Comparison of ENCODE assay signal across 15 cellular contexts in the genomic region with DNA sequence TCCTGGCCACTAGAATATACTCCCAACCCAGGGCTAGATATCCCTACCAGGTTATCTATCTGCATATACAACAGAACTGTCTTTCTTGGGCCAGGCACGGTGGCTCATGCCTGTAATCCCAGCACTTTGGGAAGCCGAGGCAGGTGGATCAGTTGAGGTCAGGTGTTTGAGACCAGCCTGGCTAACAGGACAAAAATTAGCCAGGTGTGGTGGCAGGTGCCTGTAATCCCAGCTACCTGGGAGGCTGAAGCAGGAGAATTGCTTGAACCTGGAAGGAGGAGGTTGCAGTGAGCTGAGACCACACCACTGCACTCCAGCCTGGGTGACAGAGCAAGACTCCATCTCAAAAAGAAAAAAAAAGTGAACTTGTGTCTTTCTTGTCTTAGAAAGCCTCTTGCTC. TPM values are rescaled to one million over a fixed set of nuclear protein-coding genes. Genes with fewer than 3 reads are reported as not detected.
"Had no signal": no experiment of that assay in that cellular context is flagged by ENCODE, and none has a peak within 500 bp of the region (broad histone marks: within the 10 kb centered on the region; RNA-seq: fewer than 3 reads in every experiment).

No MANE protein-coding gene starts in this region.

RNA-seq across cellular contexts. Expression of a gene that starts 9.6 kb away (rescaled TPM):
- total RNA-seq: activated B cell treated with CpG ODN at 0.5 μM for 24 hours; activated CD4-positive, alpha-beta memory T cell treated with anti-CD3 and anti-CD28 coated beads for 36 hours; activated CD4-positive, alpha-beta memory T cell treated with anti-CD3 and anti-CD28 coated beads, Interleukin-2, amount 10 ng/mL, durations not matched to agents 7 days and 5 days; activated CD4-positive, alpha-beta T cell treated with anti-CD3 and anti-CD28 coated beads for 36 hours; activated CD4-positive, alpha-beta T cell treated with anti-CD3 and anti-CD28 coated beads, Interleukin-2, amount 10 ng/mL, durations not matched to agents 24 days and 14 days; activated CD4-positive, alpha-beta T cell treated with anti-CD3 and anti-CD28 coated beads, Interleukin-2, amount 10 ng/mL, durations not matched to agents 7 days and 5 days; activated CD8-positive, alpha-beta memory T cell treated with anti-CD3 and anti-CD28 coated beads for 36 hours; activated CD8-positive, alpha-beta memory T cell treated with anti-CD3 and anti-CD28 coated beads, Interleukin-2, amount 10 ng/mL, durations not matched to agents 7 days and 5 days; activated CD8-positive, alpha-beta T cell treated with anti-CD3 and anti-CD28 coated beads for 36 hours; activated CD8-positive, alpha-beta T cell treated with anti-CD3 and anti-CD28 coated beads, Interleukin-2, amount 10 ng/mL, durations not matched to agents 7 days and 5 days; T-cell; T-helper 1 cell treated with Interleukin-12 subunit alpha and Interleukin-12 subunit beta and Interleukin-4 antibody, amounts not matched to agents 30 ng/mL and 1 ng/mL, for 36 hours; T-helper 17 cell; T-helper 2 cell treated with Interferon-gamma antibody and Interleukin-4, amounts not matched to agents 100 ng/mL and 5 ng/mL, for 36 hours; WTC11 had no signal
